In genomic region chr22:36281726-36282077, GRCh38 we compare ENCODE assay signal across 21 cellular contexts.
DNase-seq lines count a peak whose midpoint lies in the region; ATAC-seq and TF ChIP-seq lines count a peak whose summit lies in the region.
"Had no signal": no experiment of that assay in that cellular context is flagged by ENCODE, and none has a peak within 500 bp of the region (broad histone marks: within the 10 kb centered on the region; RNA-seq: fewer than 3 reads in every experiment).

No MANE protein-coding gene starts in this region.

- no peak for DNase-seq in activated naive CD4-positive, alpha-beta T cell (lab: John Stamatoyannopoulos, UW)
- DNase-seq in RWPE1 (ENCODE audit: low spot score) (no peak), memory B cell (ENCODE audit: low spot score in 2 of 2) (no peak), NCI-H526 treated with DMSO at 0.1 percent for 48 hours (lab: John Stamatoyannopoulos, UW) (no peak), foreskin melanocyte (no peak)
- no peak for DNase-seq in stimulated activated CD4-positive, alpha-beta T cell treated with anti-CD3 and anti-CD28 coated beads, Interleukin-15, amount 100 ng/mL, for 24 hours
- DNase-seq: activated CD4-positive, alpha-beta T cell treated with anti-CD3 and anti-CD28 coated beads for 1 hour; activated gamma-delta T cell treated with Interleukin-2 at 50 U/mL for 16 hours; activated T-cell treated with anti-CD3 and anti-CD28 coated beads, Interleukin-2, amount 50 U/mL, for 1 hour; AML-193; CD8-positive, alpha-beta memory T cell; DMS53; GDM1; NCI-H1105; NCI-H2081 treated with DMSO at 0.1 percent for 48 hours; NCI-H510A; NK-92 treated with Interleukin-12 subunit alpha and Interleukin-12 subunit beta, amount 100 ng/mL, for 24 hours; retina; stomach had no signal

- H3K4me3 Mint-ChIP-seq in activated naive CD4-positive, alpha-beta T cell treated with anti-CD3 and anti-CD28 coated beads, Interleukin-2, amount 50 U/mL, for 24 hours, result no peak overlapping the region
- H3K4me3 Mint-ChIP-seq in memory B cell, result no peak overlapping the region
- no peak overlapping the region for H3K4me3 Mint-ChIP-seq in stimulated activated memory B cell treated with anti-CD40 and anti-IgM and Interleukin-4, amounts not matched to agents 10 μg/mL and 1 μg/mL and 100 μg/mL, for 72 hours

- POLR2A ChIA-PET in RWPE1 (lab: Yijun Ruan, JAX; ENCODE audit: low non-redundant PET), result no interaction called here

- no peaks in the 10 kb centered on the region for H3K27me3 Mint-ChIP-seq in activated naive CD4-positive, alpha-beta T cell treated with anti-CD3 and anti-CD28 coated beads, Interleukin-2, amount 50 U/mL, for 24 hours
- no peaks in the 10 kb centered on the region for H3K27me3 Mint-ChIP-seq in memory B cell
- H3K27me3 Mint-ChIP-seq in stimulated activated memory B cell treated with anti-CD40 and anti-IgM and Interleukin-4, amounts not matched to agents 10 μg/mL and 1 μg/mL and 100 μg/mL, for 72 hours, result no peaks in the 10 kb centered on the region

- CTCF ChIA-PET in RWPE1 (lab: Yijun Ruan, JAX), result no interaction called here

- H3K27ac Mint-ChIP-seq in activated naive CD4-positive, alpha-beta T cell treated with anti-CD3 and anti-CD28 coated beads, Interleukin-2, amount 50 U/mL, for 24 hours, result peak overlapping the region; percentile 49
- peak overlapping the region; percentile 50 for H3K27ac Mint-ChIP-seq in memory B cell
- H3K27ac Mint-ChIP-seq in stimulated activated memory B cell treated with anti-CD40 and anti-IgM and Interleukin-4, amounts not matched to agents 10 μg/mL and 1 μg/mL and 100 μg/mL, for 72 hours, result peak overlapping the region; percentile 22

- H3K9me3 Mint-ChIP-seq in activated naive CD4-positive, alpha-beta T cell treated with anti-CD3 and anti-CD28 coated beads, Interleukin-2, amount 50 U/mL, for 24 hours, result no peaks in the 10 kb centered on the region
- H3K9me3 Mint-ChIP-seq in memory B cell, result no peaks in the 10 kb centered on the region
- H3K9me3 Mint-ChIP-seq in stimulated activated memory B cell treated with anti-CD40 and anti-IgM and Interleukin-4, amounts not matched to agents 10 μg/mL and 1 μg/mL and 100 μg/mL, for 72 hours, result no peaks in the 10 kb centered on the region
- H3K9me3 Mint-ChIP-seq: CD8-positive, alpha-beta memory T cell had no signal

- H3K4me1 Mint-ChIP-seq in activated naive CD4-positive, alpha-beta T cell treated with anti-CD3 and anti-CD28 coated beads, Interleukin-2, amount 50 U/mL, for 24 hours, result peaks cover 20% of the 10 kb centered on the region
- peaks cover 10% of the 10 kb centered on the region for H3K4me1 Mint-ChIP-seq in memory B cell
- H3K4me1 Mint-ChIP-seq in stimulated activated memory B cell treated with anti-CD40 and anti-IgM and Interleukin-4, amounts not matched to agents 10 μg/mL and 1 μg/mL and 100 μg/mL, for 72 hours, result peaks cover 15% of the 10 kb centered on the region

- peaks cover 9% of the 10 kb centered on the region for H3K36me3 Mint-ChIP-seq in activated naive CD4-positive, alpha-beta T cell treated with anti-CD3 and anti-CD28 coated beads, Interleukin-2, amount 50 U/mL, for 24 hours
- peaks cover 15% of the 10 kb centered on the region for H3K36me3 Mint-ChIP-seq in memory B cell
- H3K36me3 Mint-ChIP-seq in stimulated activated memory B cell treated with anti-CD40 and anti-IgM and Interleukin-4, amounts not matched to agents 10 μg/mL and 1 μg/mL and 100 μg/mL, for 72 hours, result peaks cover 64% of the 10 kb centered on the region

- no peak for ATAC-seq in memory B cell (ENCODE audit: low read depth)
- no peak for ATAC-seq in stimulated activated memory B cell treated with anti-CD40 and anti-IgM and Interleukin-4, amounts not matched to agents 10 μg/mL and 1 μg/mL and 100 μg/mL, for 72 hours

- H3K27ac ChIP-seq in RWPE1, result peak overlapping the region; percentile 37
- H3K27ac ChIP-seq: stomach had no signal

- no peak for TF ChIP-seq CTCF in RWPE1 (conservative IDR thresholded peaks at IDR 0.05; ENCODE audit: low read depth)
